ENCODE assay signal across 1 cellular context in genomic region chr3:184910664-184911063, GRCh38.
TF ChIP-seq lines count a peak whose summit lies in the region.

No MANE protein-coding gene starts in this region.

TF ChIP-seq in HepG2, 621 proteins besides CTCF, POLR2A, EP300 and RAD21 (continued from another document):
- TF ChIP-seq ZBTB43 (CRISPR knock-in tag; conservative IDR thresholded peaks at IDR 0.05) (no peak), ZSCAN30 (CRISPR knock-in tag; IDR thresholded peaks at IDR 0.05) (no peak)
